ENCODE assay signal across 11 cellular contexts in the genomic region with DNA sequence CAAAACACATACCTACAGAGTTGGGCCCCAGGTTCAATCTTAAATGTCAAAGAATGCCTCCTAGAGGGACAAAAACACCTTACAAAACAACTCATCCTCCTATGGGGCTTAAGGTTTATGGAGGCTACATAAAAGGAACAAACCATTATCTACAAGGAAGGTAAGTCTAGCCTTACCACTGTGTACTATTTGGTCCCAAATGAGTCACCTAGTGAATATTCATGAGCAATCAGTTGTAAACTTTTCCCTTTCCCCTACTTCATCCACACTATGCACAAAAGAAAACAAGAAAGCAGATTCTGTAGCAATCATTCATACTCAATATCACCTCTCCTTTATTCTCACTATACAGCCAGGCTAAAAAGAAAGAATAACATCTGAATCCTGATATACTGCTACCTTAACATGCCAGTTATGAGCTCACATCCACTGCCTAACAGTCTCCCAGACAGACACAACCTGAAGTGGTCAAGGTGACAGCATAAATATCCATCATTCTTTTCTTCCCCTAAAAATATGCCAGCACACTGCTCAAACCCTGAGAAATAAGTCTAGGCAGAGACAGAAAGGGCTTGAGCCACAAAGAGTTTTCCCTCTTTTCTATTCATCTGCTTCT. TPM values are rescaled to one million over a fixed set of nuclear protein-coding genes. Genes with fewer than 3 reads are reported as not detected.
DNase-seq lines count a peak whose midpoint lies in the region; ATAC-seq, FAIRE-seq and TF ChIP-seq lines count a peak whose summit lies in the region.
"Had no signal": no experiment of that assay in that cellular context is flagged by ENCODE, and none has a peak within 500 bp of the region (broad histone marks: within the 10 kb centered on the region; RNA-seq: fewer than 3 reads in every experiment).

No MANE protein-coding gene starts in this region.

- H2AK5ac ChIP-seq in trophoblast cell (ENCODE audit: low read length): no peak overlapping the region

- CTCF ChIA-PET in MCF 10A (lab: Yijun Ruan, JAX): interaction anchor here (0.9 to 6.1 kb wide), 4 partner anchors 7 to 194 kb away, joined by 3 to 43 read pairs (median 4); a partner anchor contains a TSS

- no peak overlapping the region for H3K4ac ChIP-seq in trophoblast cell (ENCODE audit: low read depth, low read length)

- peaks cover 17% of the 10 kb centered on the region for H4K20me1 ChIP-seq in astrocyte (ENCODE audit: insufficient read depth, low read length)

- H3K4me2 ChIP-seq in astrocyte (ENCODE audit: low read length): peak overlapping the region; percentile 25
- no peak overlapping the region for H3K4me2 ChIP-seq in trophoblast cell (ENCODE audit: low read length)
- H3K4me2 ChIP-seq: BLaER1 had no signal

- no peaks in the 10 kb centered on the region for H3K36me3 ChIP-seq in breast epithelium
- peaks cover 5% of the 10 kb centered on the region for H3K36me3 ChIP-seq in astrocyte (ENCODE audit: insufficient read depth, low read length)
- H3K36me3 ChIP-seq in trophoblast cell (ENCODE audit: control insufficient read depth in 1 of 2, insufficient read depth in 2 of 2, low read length in 2 of 2): no peaks in the 10 kb centered on the region

- intact Hi-C loops in MCF 10A (cut with micrococcal nuclease) (no loop called here), breast epithelium (cut with DNase I; ENCODE audit: low total_unique reads) (no loop called here)

- H3K18ac ChIP-seq in trophoblast cell (ENCODE audit: low read length): no peak overlapping the region

- no peak overlapping the region for H2BK120ac ChIP-seq in trophoblast cell (ENCODE audit: insufficient read depth, low read length, poor library complexity)

- H2BK5ac ChIP-seq in trophoblast cell (ENCODE audit: low read depth, low read length, poor library complexity): no peak overlapping the region

- TF ChIP-seq CTCF in MCF 10A (IDR thresholded peaks at IDR 0.05; ENCODE audit: unreplicated experiment) (no peak), breast epithelium (IDR thresholded peaks at IDR 0.05) (no peak), astrocyte (IDR thresholded peaks at IDR 0.05; ENCODE audit: insufficient read depth, low read depth, low read length) (no peak), type B pancreatic cell (conservative IDR thresholded peaks at IDR 0.05) (no peak)

- no peak overlapping the region for H2BK12ac ChIP-seq in trophoblast cell (ENCODE audit: low read length)

- TF ChIP-seq POLR2A in breast epithelium (IDR thresholded peaks at IDR 0.05): no peak

- H3K4me1 Mint-ChIP-seq in MCF 10A (ENCODE audit: insufficient read depth, unreplicated experiment) (peaks cover 31% of the 10 kb centered on the region), astrocyte (ENCODE audit: low read depth, unreplicated experiment) (peaks cover 3% of the 10 kb centered on the region), type B pancreatic cell (ENCODE audit: unreplicated experiment) (peaks cover 17% of the 10 kb centered on the region)

- H4K12ac ChIP-seq in trophoblast cell (ENCODE audit: low read depth, low read length): no peak overlapping the region

- FAIRE-seq in astrocyte (lab: Jason Lieb, UNC): no peak
- FAIRE-seq: colon had no signal

- H3K14ac ChIP-seq in trophoblast cell (ENCODE audit: low read length): no peak overlapping the region

- H3K4me3 ChIP-seq in breast epithelium (no peak overlapping the region), astrocyte (ENCODE audit: insufficient read depth, low read depth, low read length) (no peak overlapping the region), trophoblast cell (ENCODE audit: low read depth, low read length) (no peak overlapping the region)
- H3K4me3 ChIP-seq: BLaER1 had no signal

- H3K36me3 Mint-ChIP-seq in MCF 10A (ENCODE audit: insufficient read depth, unreplicated experiment): peaks cover 18% of the 10 kb centered on the region
- peaks cover 2% of the 10 kb centered on the region for H3K36me3 Mint-ChIP-seq in astrocyte (ENCODE audit: low read depth, unreplicated experiment)
- peaks cover 9% of the 10 kb centered on the region for H3K36me3 Mint-ChIP-seq in type B pancreatic cell

- DNase-seq in MCF 10A (ENCODE audit: unreplicated experiment) (no peak), breast epithelium (ENCODE audit: low spot score in 2 of 2) (no peak), astrocyte (ENCODE audit: low read depth) (peak; percentile 23), type B pancreatic cell (ENCODE audit: extremely low spot score, unreplicated experiment) (no peak), trophoblast cell (no peak), mucosa of gallbladder (ENCODE audit: low spot score) (no peak), NCI-H446 (lab: John Stamatoyannopoulos, UW) (no peak)
- DNase-seq: NCI-H1436 had no signal

- no peak overlapping the region for H3K23ac ChIP-seq in trophoblast cell (ENCODE audit: low read length)

- peaks cover 0 to 4% of the 10 kb centered on the region in 2 donors for H3K4me1 ChIP-seq in breast epithelium
- peaks cover 11% of the 10 kb centered on the region for H3K4me1 ChIP-seq in astrocyte (ENCODE audit: insufficient read depth, low read length)
- no peaks in the 10 kb centered on the region for H3K4me1 ChIP-seq in trophoblast cell (ENCODE audit: control insufficient read depth in 1 of 2, insufficient read depth in 2 of 2, low read length in 2 of 2)

- no peaks in the 10 kb centered on the region for H3K9me3 ChIP-seq in breast epithelium
- no peaks in the 10 kb centered on the region for H3K9me3 ChIP-seq in astrocyte (ENCODE audit: insufficient read depth, low read depth, low read length)
- H3K9me3 ChIP-seq in trophoblast cell (ENCODE audit: insufficient read depth, low read depth, low read length): no peaks in the 10 kb centered on the region
- H3K9me3 ChIP-seq: BLaER1 had no signal

- H3K9me3 Mint-ChIP-seq in MCF 10A (ENCODE audit: unreplicated experiment) (no peaks in the 10 kb centered on the region), astrocyte (ENCODE audit: unreplicated experiment) (no peaks in the 10 kb centered on the region), type B pancreatic cell (no peaks in the 10 kb centered on the region)

- no peaks in the 10 kb centered on the region for H3K79me1 ChIP-seq in trophoblast cell (ENCODE audit: low read length)

- no peaks in the 10 kb centered on the region for H3K27me3 ChIP-seq in breast epithelium
- no peaks in the 10 kb centered on the region for H3K27me3 ChIP-seq in astrocyte (ENCODE audit: insufficient read depth, low read length)
- no peaks in the 10 kb centered on the region for H3K27me3 ChIP-seq in trophoblast cell (ENCODE audit: insufficient read depth, low read length)
- H3K27me3 ChIP-seq: BLaER1 had no signal

- H4K91ac ChIP-seq in trophoblast cell (ENCODE audit: low read depth, low read length): no peak overlapping the region

- H3K9ac ChIP-seq in astrocyte (ENCODE audit: low read length) (no peak overlapping the region), trophoblast cell (ENCODE audit: low read length) (no peak overlapping the region)
- H3K9ac ChIP-seq: BLaER1 had no signal

- H4K8ac ChIP-seq in trophoblast cell (ENCODE audit: low read depth, low read length): no peak overlapping the region

- H3K27me3 Mint-ChIP-seq in MCF 10A (ENCODE audit: insufficient read depth, unreplicated experiment) (no peaks in the 10 kb centered on the region), astrocyte (ENCODE audit: low read depth, unreplicated experiment) (no peaks in the 10 kb centered on the region), type B pancreatic cell (no peaks in the 10 kb centered on the region)

- H2AFZ ChIP-seq in astrocyte (ENCODE audit: low read depth, low read length) (no peak overlapping the region), trophoblast cell (ENCODE audit: insufficient read depth, low read length, poor library complexity) (no peak overlapping the region)

- POLR2A ChIA-PET in MCF 10A (lab: Yijun Ruan, JAX): interaction anchor here (0.6 to 2.5 kb wide), 2 partner anchors 27 to 40 kb away, joined by 3 to 27 read pairs; a partner anchor contains a TSS

- peak overlapping the region; percentile 58 for H3K27ac Mint-ChIP-seq in MCF 10A (ENCODE audit: low read depth, unreplicated experiment)
- H3K27ac Mint-ChIP-seq in astrocyte (ENCODE audit: unreplicated experiment): no peak overlapping the region
- H3K27ac Mint-ChIP-seq in type B pancreatic cell: no peak overlapping the region

- ATAC-seq in HG03039 (IDR thresholded peaks at IDR 0.05; ENCODE audit: unreplicated experiment): peak; percentile 72

- H3K79me2 ChIP-seq in astrocyte (ENCODE audit: insufficient read depth, low read length) (peaks cover 34% of the 10 kb centered on the region), trophoblast cell (ENCODE audit: control insufficient read depth, insufficient read depth, low read length, poor library complexity) (no peaks in the 10 kb centered on the region)

- H3K4me3 Mint-ChIP-seq in MCF 10A (ENCODE audit: unreplicated experiment): no peak overlapping the region
- H3K4me3 Mint-ChIP-seq in astrocyte (ENCODE audit: unreplicated experiment): no peak overlapping the region
- H3K4me3 Mint-ChIP-seq in type B pancreatic cell: peak overlapping the region; percentile 3

- BruUV-seq in MCF 10A (replicated peaks; lab: Mats Ljungman, UMichigan): no TSS peak

- H3K27ac ChIP-seq in breast epithelium (no peak overlapping the region), astrocyte (ENCODE audit: low read depth, low read length) (no peak overlapping the region), trophoblast cell (ENCODE audit: low read depth, low read length) (no peak overlapping the region)
- H3K27ac ChIP-seq: BLaER1 had no signal

RNA-seq across cellular contexts. Expression of a gene that starts 6.2 kb away (rescaled TPM):
- total RNA-seq in MCF 10A (2022) (47.1 and 48.6 TPM in 2 replicates), breast epithelium (10 to 100 TPM; 19.3 to 49.4 (median 21.8) TPM), astrocyte (24.9 and 25.7 TPM in 2 replicates), type B pancreatic cell (ENCODE audit: low replicate concordance) (20.4 and 26.4 TPM in 2 replicates), mucosa of gallbladder (28.7 TPM)
- polyA plus RNA-seq in trophoblast cell (2013): 3.8 and 4.0 TPM in 2 replicates

RNA-seq across cellular contexts. Expression of a gene that starts 40.2 kb away (rescaled TPM):
- total RNA-seq in MCF 10A (2022) (40.4 and 45.4 TPM in 2 replicates), breast epithelium (10 to 100 TPM; 16.4 to 23.0 (median 21.7) TPM), astrocyte (31.8 and 36.3 TPM in 2 replicates), type B pancreatic cell (ENCODE audit: low replicate concordance) (34.6 and 39.0 TPM in 2 replicates), mucosa of gallbladder (25.4 TPM)
- polyA plus RNA-seq in trophoblast cell (2013): 18.0 and 18.9 TPM in 2 replicates
